ENCODE assay signal across 15 cellular contexts in the genomic region with DNA sequence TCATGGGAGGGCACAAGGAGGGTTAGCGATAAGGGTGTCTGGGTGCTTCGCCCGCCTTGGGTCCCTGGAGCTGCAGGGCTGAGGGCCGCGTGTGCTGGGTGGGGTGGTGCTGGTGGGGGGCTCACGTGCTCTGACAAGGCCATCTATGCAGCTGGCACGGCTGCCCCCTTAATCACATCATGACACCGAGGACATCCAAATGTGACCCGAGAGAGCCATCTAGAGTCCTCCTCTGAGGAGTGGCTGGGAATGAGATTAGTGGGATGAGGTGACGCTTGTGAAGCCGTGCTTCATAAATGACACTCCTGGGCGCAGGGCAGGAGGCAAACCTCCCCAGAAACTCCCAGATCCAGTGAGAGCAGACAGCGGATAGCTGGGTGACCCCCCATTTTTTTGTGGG. TPM values are rescaled to one million over a fixed set of nuclear protein-coding genes. Genes with fewer than 3 reads are reported as not detected.
DNase-seq lines count a peak whose midpoint lies in the region; ATAC-seq and TF ChIP-seq lines count a peak whose summit lies in the region.
"Had no signal": no experiment of that assay in that cellular context is flagged by ENCODE, and none has a peak within 500 bp of the region (broad histone marks: within the 10 kb centered on the region; RNA-seq: fewer than 3 reads in every experiment).

No MANE protein-coding gene starts in this region.

- H3K27me3 ChIP-seq in heart left ventricle (no peaks in the 10 kb centered on the region), right atrium auricular region (no peaks in the 10 kb centered on the region), dorsolateral prefrontal cortex (no peaks in the 10 kb centered on the region), mesenchymal stem cell (ENCODE audit: control insufficient read depth in 1 of 2, insufficient read depth in 1 of 2, low read length in 2 of 2) (no peaks in the 10 kb centered on the region), colonic mucosa (no peaks in the 10 kb centered on the region), transverse colon (no peaks in the 10 kb centered on the region)
- H3K27me3 ChIP-seq: BLaER1 had no signal

- intact Hi-C loops in heart left ventricle (cut with DNase I) (no loop called here), dorsolateral prefrontal cortex (cut with DNase I) (loop anchor here in 1 of 2 donors (1.0 kb wide), 1 partner anchor 27 kb away; no protein-coding TSS in a partner anchor), colonic mucosa (cut with DNase I) (no loop called here), transverse colon (cut with DNase I; ENCODE audit: low total_unique reads) (loop anchor here (2.0 kb wide), 1 partner anchor 14 kb away; no protein-coding TSS in a partner anchor)

- peaks cover 15% of the 10 kb centered on the region for H3K4me1 Mint-ChIP-seq in neural crest cell
- H3K4me1 Mint-ChIP-seq in activated CD4-positive, alpha-beta T cell treated with anti-CD3 and anti-CD28 coated beads, Interleukin-2, amount 10 ng/mL, durations not matched to agents 7 days and 5 days: peaks cover 48% of the 10 kb centered on the region

- no peak overlapping the region for H4K8ac ChIP-seq in mesenchymal stem cell (ENCODE audit: low read length)

- H2BK15ac ChIP-seq in mesenchymal stem cell (ENCODE audit: low read depth, poor library complexity, severe bottlenecking): no peak overlapping the region

- H2BK120ac ChIP-seq in mesenchymal stem cell (ENCODE audit: low read depth, low read length): no peak overlapping the region

- H3K27ac Mint-ChIP-seq in neural crest cell (ENCODE audit: unreplicated experiment): no peak overlapping the region
- no peak overlapping the region for H3K27ac Mint-ChIP-seq in activated CD4-positive, alpha-beta T cell treated with anti-CD3 and anti-CD28 coated beads, Interleukin-2, amount 10 ng/mL, durations not matched to agents 7 days and 5 days

- H4K91ac ChIP-seq in mesenchymal stem cell (ENCODE audit: low read length): no peak overlapping the region

- H3K27ac ChIP-seq in heart left ventricle (no peak overlapping the region), right atrium auricular region (no peak overlapping the region), dorsolateral prefrontal cortex (peak overlapping the region in 38 of 59 donors; percentile 6 to 75 (median 52)), mesenchymal stem cell (ENCODE audit: low read length, poor library complexity, severe bottlenecking) (no peak overlapping the region), colonic mucosa (no peak overlapping the region), transverse colon (no peak overlapping the region)

- no peak overlapping the region for H3K23ac ChIP-seq in mesenchymal stem cell (ENCODE audit: low read length in 2 of 2)

- POLR2A ChIA-PET in activated CD4-positive, alpha-beta T cell treated with anti-CD3 and anti-CD28 coated beads, Interleukin-2, amount 10 ng/mL, durations not matched to agents 7 days and 5 days (lab: Charles Lee): no interaction called here

- H3K9me3 Mint-ChIP-seq in neural crest cell: no peaks in the 10 kb centered on the region
- no peaks in the 10 kb centered on the region for H3K9me3 Mint-ChIP-seq in activated CD4-positive, alpha-beta T cell treated with anti-CD3 and anti-CD28 coated beads, Interleukin-2, amount 10 ng/mL, durations not matched to agents 7 days and 5 days

- no peak for TF ChIP-seq POLR2A in heart left ventricle (IDR thresholded peaks at IDR 0.05)
- no peak for TF ChIP-seq POLR2A in transverse colon (IDR thresholded peaks at IDR 0.05)

- no peak overlapping the region for H2BK5ac ChIP-seq in mesenchymal stem cell (ENCODE audit: low read depth, low read length, poor library complexity, severe bottlenecking)

- H3K9me3 ChIP-seq in heart left ventricle (no peaks in the 10 kb centered on the region), right atrium auricular region (no peaks in the 10 kb centered on the region), mesenchymal stem cell (ENCODE audit: control insufficient read depth, low read length) (no peaks in the 10 kb centered on the region), colonic mucosa (no peaks in the 10 kb centered on the region), transverse colon (no peaks in the 10 kb centered on the region)
- H3K9me3 ChIP-seq: BLaER1 had no signal

- no peak overlapping the region for H2AFZ ChIP-seq in mesenchymal stem cell (ENCODE audit: low read depth, low read length)

- TF ChIP-seq CTCF in heart left ventricle (IDR thresholded peaks at IDR 0.05) (no peak), right atrium auricular region (IDR thresholded peaks at IDR 0.05) (no peak), dorsolateral prefrontal cortex (IDR thresholded peaks at IDR 0.05 in 54 of 56, conservative IDR thresholded peaks at IDR 0.05 in 2 of 56; ENCODE audit: low read depth in 1 of 56, partially characterized antibody in 56 of 56) (peak in 23 of 56 donors; percentile 14 to 52 (median 33)), neural crest cell (conservative IDR thresholded peaks at IDR 0.05) (no peak), colonic mucosa (IDR thresholded peaks at IDR 0.05) (no peak), transverse colon (IDR thresholded peaks at IDR 0.05) (no peak)

- no peak overlapping the region for H3K14ac ChIP-seq in mesenchymal stem cell (ENCODE audit: low read length in 2 of 2)

- no peak overlapping the region for H3K4me2 ChIP-seq in mesenchymal stem cell (ENCODE audit: low read length, poor library complexity, severe bottlenecking)

- H3K4me3 Mint-ChIP-seq in neural crest cell: peak overlapping the region; percentile 41
- no peak overlapping the region for H3K4me3 Mint-ChIP-seq in activated CD4-positive, alpha-beta T cell treated with anti-CD3 and anti-CD28 coated beads, Interleukin-2, amount 10 ng/mL, durations not matched to agents 7 days and 5 days

- H3K79me1 ChIP-seq in mesenchymal stem cell (replicated peaks; ENCODE audit: low read length, poor library complexity, severe bottlenecking): peaks cover 4% of the 10 kb centered on the region

- H3K4me1 ChIP-seq in heart left ventricle (peaks cover 0 to 61% (median 18%) of the 10 kb centered on the region in 12 donors), right atrium auricular region (peaks cover 0 to 56% of the 10 kb centered on the region in 2 donors), mesenchymal stem cell (ENCODE audit: control insufficient read depth, insufficient read depth, low read depth, low read length) (peaks cover 66% of the 10 kb centered on the region), colonic mucosa (peaks cover 5% of the 10 kb centered on the region), transverse colon (peaks cover 3 to 23% (median 11%) of the 10 kb centered on the region in 4 donors)

- peak in 3 of 4 donors; percentile 9 to 40 (median 16) for ATAC-seq in heart left ventricle
- ATAC-seq: HCT116 had no signal

- H3K9ac ChIP-seq in mesenchymal stem cell (ENCODE audit: low read length): no peak overlapping the region
- H3K9ac ChIP-seq in colonic mucosa (ENCODE audit: low read depth in 2 of 2, low read length in 2 of 2): no peak overlapping the region

- no peak overlapping the region for H3K4me3 ChIP-seq in heart left ventricle
- H3K4me3 ChIP-seq in right atrium auricular region: no peak overlapping the region
- H3K4me3 ChIP-seq in dorsolateral prefrontal cortex: no peak overlapping the region
- H3K4me3 ChIP-seq in mesenchymal stem cell (ENCODE audit: insufficient read depth in 1 of 2, low read depth in 1 of 2, low read length in 2 of 2): no peak overlapping the region
- H3K4me3 ChIP-seq in colonic mucosa: no peak overlapping the region
- no peak overlapping the region for H3K4me3 ChIP-seq in transverse colon
- H3K4me3 ChIP-seq: BLaER1 had no signal

- WGBS in heart left ventricle, 4 donors: 74 to 80% (median 77%) methylated on average over 9 to 13 of the region's 13 CpGs
- 97% methylated on average over 13 of the region's 13 CpGs for WGBS in mesenchymal stem cell
- WGBS in transverse colon (ENCODE audit: low coverage in 1 of 2), 2 donors: 92% methylated on average over 13 of the region's 13 CpGs; no CpG with 5 or more reads in 1 of the 2 donors

- no peaks in the 10 kb centered on the region for H3K27me3 Mint-ChIP-seq in neural crest cell (ENCODE audit: low read depth)
- no peaks in the 10 kb centered on the region for H3K27me3 Mint-ChIP-seq in activated CD4-positive, alpha-beta T cell treated with anti-CD3 and anti-CD28 coated beads, Interleukin-2, amount 10 ng/mL, durations not matched to agents 7 days and 5 days

- H3K18ac ChIP-seq in mesenchymal stem cell (ENCODE audit: low read depth in 1 of 2, low read length in 2 of 2): no peak overlapping the region

- no peak overlapping the region for H3K4ac ChIP-seq in mesenchymal stem cell (ENCODE audit: low read depth in 1 of 2, low read length in 2 of 2)

- in situ Hi-C loops in transverse colon (cut with MboI; ENCODE audit: low pct_ligation_motif_present in 1 of 4, low pct_unique_long_range_greater_than_20kb in 1 of 4, low sequenced_read_pairs in 3 of 4): no loop called here

- TF ChIP-seq EP300 in transverse colon (IDR thresholded peaks at IDR 0.05; ENCODE audit: low read depth): no peak

- no peak overlapping the region for H2AK5ac ChIP-seq in mesenchymal stem cell (ENCODE audit: low read length, severe bottlenecking)

- peaks cover 2% of the 10 kb centered on the region for H3K36me3 Mint-ChIP-seq in neural crest cell (ENCODE audit: low read depth)
- H3K36me3 Mint-ChIP-seq in activated CD4-positive, alpha-beta T cell treated with anti-CD3 and anti-CD28 coated beads, Interleukin-2, amount 10 ng/mL, durations not matched to agents 7 days and 5 days (ENCODE audit: low read depth): peaks cover 20% of the 10 kb centered on the region

- no peak for DNase-seq in heart left ventricle
- no peak for DNase-seq in right atrium auricular region (ENCODE audit: low spot score)
- peak in 2 of 10 donors; percentile 32 to 33 for DNase-seq in dorsolateral prefrontal cortex
- no peak for DNase-seq in neural crest cell (ENCODE audit: low read depth, low spot score)
- DNase-seq in activated CD4-positive, alpha-beta T cell treated with anti-CD3 and anti-CD28 coated beads, Interleukin-2, amount 10 ng/mL, durations not matched to agents 7 days and 5 days: no peak
- DNase-seq in mesenchymal stem cell: no peak
- DNase-seq in colonic mucosa: no peak
- DNase-seq in transverse colon: no peak
- DNase-seq: DMS79 treated with DMSO at 0.1 percent for 48 hours, NCI-H187, NCI-H2171, NCI-H446 had no signal

- CTCF ChIA-PET in activated CD4-positive, alpha-beta T cell treated with anti-CD3 and anti-CD28 coated beads, Interleukin-2, amount 10 ng/mL, durations not matched to agents 7 days and 5 days (lab: Charles Lee): interaction anchor here (1.1 to 1.3 kb wide), 2 partner anchors 11 to 22 kb away, joined by 3 read pairs; no protein-coding TSS in a partner anchor

- no peak overlapping the region for H2BK12ac ChIP-seq in mesenchymal stem cell (ENCODE audit: low read length in 2 of 2)

- H3K36me3 ChIP-seq in heart left ventricle: peaks cover 0 to 24% (median 2%) of the 10 kb centered on the region in 9 donors
- H3K36me3 ChIP-seq in right atrium auricular region: no peaks in the 10 kb centered on the region
- H3K36me3 ChIP-seq in mesenchymal stem cell (ENCODE audit: control insufficient read depth in 1 of 2, insufficient read depth in 2 of 2, low read depth in 1 of 2, low read length in 2 of 2): peaks cover 19 to 77% of the 10 kb centered on the region in 2 experiments
- H3K36me3 ChIP-seq in colonic mucosa: no peaks in the 10 kb centered on the region
- no peaks in the 10 kb centered on the region for H3K36me3 ChIP-seq in transverse colon

RNA-seq across cellular contexts. Expression of a gene that starts 6.5 kb away (rescaled TPM):
- total RNA-seq in heart left ventricle (10 to 100 TPM; 15.4 to 41.0 (median 26.4) TPM), right atrium auricular region (10 to 100 TPM; 20.6 to 21.7 TPM), dorsolateral prefrontal cortex (10 to 100 TPM; 46.4 to 99.1 (median 71.7) TPM), neural crest cell (63.2 and 67.8 TPM in 2 replicates), colonic mucosa (10 to 100 TPM; 45.8 to 62.5 TPM), transverse colon (100 to 1,000 TPM in 1 of 4 donors, 10 to 100 TPM in 3; 29.1 to 107 (median 35.3) TPM)
- polyA plus RNA-seq in heart left ventricle: 10 to 100 TPM; 13.9 to 23.5 TPM
- total RNA-seq in activated CD4-positive, alpha-beta T cell treated with anti-CD3 and anti-CD28 coated beads, Interleukin-2, amount 10 ng/mL, durations not matched to agents 7 days and 5 days: 10 to 100 TPM; 78.6 to 79.3 TPM
- polyA plus RNA-seq in mesenchymal stem cell (2013, experiment 1 of 2): 30.7 TPM
- polyA plus RNA-seq in mesenchymal stem cell (2013, experiment 2 of 2): 28.8 TPM

RNA-seq across cellular contexts. Expression of a gene that starts 12.1 kb away (rescaled TPM):
- total RNA-seq in heart left ventricle (10 to 100 TPM in 5 of 9 donors, 1 to 10 TPM in 4; 7.4 to 32.3 (median 10.1) TPM), right atrium auricular region (10 to 100 TPM; 14.1 to 18.4 TPM), dorsolateral prefrontal cortex (10 to 100 TPM; 16.9 to 48.4 (median 26.1) TPM), neural crest cell (12.0 and 12.8 TPM in 2 replicates), colonic mucosa (10 to 100 TPM in 1 of 2 donors, 1 to 10 TPM in 1; 9.5 to 24.4 TPM), transverse colon (10 to 100 TPM in 2 of 4 donors, 1 to 10 TPM in 2; 7.2 to 13.5 (median 10.8) TPM)
- polyA plus RNA-seq in heart left ventricle: 10 to 100 TPM; 17.9 to 34.3 TPM
- total RNA-seq in activated CD4-positive, alpha-beta T cell treated with anti-CD3 and anti-CD28 coated beads, Interleukin-2, amount 10 ng/mL, durations not matched to agents 7 days and 5 days: 10 to 100 TPM in 1 of 2 experiments, 1 to 10 TPM in 1; 9.2 to 12.6 TPM
- polyA plus RNA-seq in mesenchymal stem cell (2013, experiment 1 of 2): 4.2 TPM
- polyA plus RNA-seq in mesenchymal stem cell (2013, experiment 2 of 2): 3.8 TPM

RNA-seq across cellular contexts. Expression of a gene that starts 26.4 kb away (rescaled TPM):
- total RNA-seq in heart left ventricle (1 to 10 TPM in 3 of 9 donors, under 1 TPM in 3, not detected in 3; 0.63 to 1.8 (median 0.93) TPM), right atrium auricular region (not detected), dorsolateral prefrontal cortex (10 to 100 TPM in 3 of 120 experiments, 1 to 10 TPM in 117; 1.0 to 11.2 (median 4.6) TPM), neural crest cell (1.1 and 2.0 TPM in 2 replicates), colonic mucosa (1 to 10 TPM; 1.5 to 4.7 TPM), transverse colon (1 to 10 TPM in 2 of 4 donors, not detected in 2; 2.5 to 5.2 TPM)
- polyA plus RNA-seq in heart left ventricle: not detected
- 1 to 10 TPM; 6.5 to 8.7 TPM for total RNA-seq in activated CD4-positive, alpha-beta T cell treated with anti-CD3 and anti-CD28 coated beads, Interleukin-2, amount 10 ng/mL, durations not matched to agents 7 days and 5 days
- polyA plus RNA-seq in mesenchymal stem cell (2013, experiment 1 of 2): not detected
- not detected for polyA plus RNA-seq in mesenchymal stem cell (2013, experiment 2 of 2)
- total RNA-seq: A172 had no signal

RNA-seq across cellular contexts. Expression of a gene that starts 29.3 kb away (rescaled TPM):
- total RNA-seq in heart left ventricle: not detected
- not detected for polyA plus RNA-seq in heart left ventricle
- not detected for total RNA-seq in right atrium auricular region
- 1 to 10 TPM in 2 of 120 experiments, not detected in 118; 1.4 to 1.6 TPM for total RNA-seq in dorsolateral prefrontal cortex
- not detected in 2 replicates for total RNA-seq in neural crest cell
- total RNA-seq in activated CD4-positive, alpha-beta T cell treated with anti-CD3 and anti-CD28 coated beads, Interleukin-2, amount 10 ng/mL, durations not matched to agents 7 days and 5 days: not detected
- polyA plus RNA-seq in mesenchymal stem cell (2013, experiment 1 of 2): not detected
- polyA plus RNA-seq in mesenchymal stem cell (2013, experiment 2 of 2): not detected
- total RNA-seq in colonic mucosa: 1 to 10 TPM; 4.3 to 6.2 TPM
- 10 to 100 TPM in 1 of 4 donors, 1 to 10 TPM in 1, not detected in 2; 4.1 to 15.3 TPM for total RNA-seq in transverse colon
- total RNA-seq: A172 had no signal

RNA-seq across cellular contexts. Expression of a gene that starts 32.2 kb away (rescaled TPM):
- total RNA-seq in heart left ventricle: not detected
- polyA plus RNA-seq in heart left ventricle: under 1 TPM in 1 of 2 donors, not detected in 1; 0.15 TPM
- not detected for total RNA-seq in right atrium auricular region
- total RNA-seq in dorsolateral prefrontal cortex: 10 to 100 TPM in 4 of 120 experiments, 1 to 10 TPM in 112, under 1 TPM in 3, not detected in 1; 0.80 to 14.7 (median 4.2) TPM
- total RNA-seq in neural crest cell: not detected in 2 replicates
- total RNA-seq in activated CD4-positive, alpha-beta T cell treated with anti-CD3 and anti-CD28 coated beads, Interleukin-2, amount 10 ng/mL, durations not matched to agents 7 days and 5 days: under 1 TPM; 0.27 to 0.33 TPM
- 0.18 TPM for polyA plus RNA-seq in mesenchymal stem cell (2013, experiment 1 of 2)
- polyA plus RNA-seq in mesenchymal stem cell (2013, experiment 2 of 2): not detected
- total RNA-seq in colonic mucosa: 10 to 100 TPM; 16.1 to 59.0 TPM
- total RNA-seq in transverse colon: 100 to 1,000 TPM in 1 of 4 donors, 10 to 100 TPM in 3; 18.7 to 100 (median 85.5) TPM
- total RNA-seq: A172 had no signal

Comparison
In these comparisons a context has a peak if more than half of its experiments do, and no peak if none do; other contexts are left out.
1. H3K27ac ChIP-seq: peak in dorsolateral prefrontal cortex (38 of 59); none in heart left ventricle (0 of 12), right atrium auricular region (0 of 2), mesenchymal stem cell (single experiment), colonic mucosa (single experiment) and transverse colon (0 of 4).